Comparison of ENCODE assay signal across 10 cellular contexts in the genomic region with DNA sequence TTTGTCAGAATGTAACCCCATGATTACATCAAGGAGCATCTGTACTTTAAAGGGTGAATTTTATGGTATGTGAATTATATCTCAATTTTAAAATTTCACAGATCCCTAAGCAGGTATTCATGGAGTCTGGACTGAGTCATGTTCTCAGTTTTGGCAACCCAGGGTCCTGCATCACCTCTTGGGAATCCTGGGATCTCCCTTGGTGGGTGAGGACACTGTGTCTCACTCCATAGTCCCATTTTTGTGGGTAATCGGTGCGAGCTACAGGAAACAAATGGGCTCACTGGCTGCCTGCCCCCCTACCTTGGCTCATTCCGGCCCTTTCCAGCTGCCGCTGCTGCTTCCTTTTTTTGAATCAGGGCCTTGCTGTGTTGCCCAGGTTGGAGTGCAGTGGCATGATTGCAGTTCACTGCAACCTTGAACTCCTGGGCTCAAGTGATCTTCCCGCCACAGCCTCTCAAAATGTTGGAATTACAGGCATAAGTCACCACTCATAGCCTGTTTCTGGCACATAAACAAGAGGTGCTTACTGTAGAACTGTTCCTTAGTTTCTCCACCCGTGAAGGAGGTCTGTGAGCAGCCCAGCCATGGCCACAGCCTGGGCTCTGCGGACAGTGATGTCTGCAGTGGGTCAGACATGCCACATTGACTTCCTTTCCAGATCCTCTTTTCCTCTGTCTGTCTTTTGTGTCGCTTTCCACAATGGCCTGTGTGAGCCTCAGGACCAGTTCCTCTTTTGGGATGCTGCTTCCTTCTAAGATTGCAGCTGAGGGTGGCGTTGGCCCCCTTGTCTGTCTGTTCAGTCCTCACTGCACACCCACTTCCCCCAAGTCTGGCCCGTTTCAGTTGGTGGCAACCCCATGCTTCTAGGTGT. TPM values are rescaled to one million over a fixed set of nuclear protein-coding genes. Genes with fewer than 3 reads are reported as not detected.
A peak's percentile ranks its signal among the peaks of the same experiment; 100 is the strongest.
DNase-seq lines count a peak whose midpoint lies in the region; ATAC-seq and TF ChIP-seq lines count a peak whose summit lies in the region.
"Had no signal": no experiment of that assay in that cellular context is flagged by ENCODE, and none has a peak within 500 bp of the region (broad histone marks: within the 10 kb centered on the region; RNA-seq: fewer than 3 reads in every experiment).

No MANE protein-coding gene starts in this region.

- ATAC-seq in GM18517 (IDR thresholded peaks at IDR 0.05; ENCODE audit: unreplicated experiment): peak; percentile 16
- peak; percentile 36 for ATAC-seq in HG03097 (IDR thresholded peaks at IDR 0.05; ENCODE audit: low FRiP score, unreplicated experiment)
- peak; percentile 51 for ATAC-seq in T-helper 17 cell
- peak; percentile 56 to 74 for ATAC-seq in lower lobe of right lung
- no peak for ATAC-seq in activated CD4-positive, alpha-beta T cell treated with anti-CD3 and anti-CD28 coated beads for 36 hours

- no peak overlapping the region for H3K27ac Mint-ChIP-seq in T-helper 17 cell
- no peak overlapping the region for H3K27ac Mint-ChIP-seq in activated CD4-positive, alpha-beta T cell treated with anti-CD3 and anti-CD28 coated beads for 36 hours
- no peak overlapping the region for H3K27ac Mint-ChIP-seq in T-helper 2 cell treated with Interferon-gamma antibody and Interleukin-4, amounts not matched to agents 5 μg/mL and 100 μg/mL, for 36 hours

- H3K36me3 ChIP-seq in lower lobe of right lung: no peaks in the 10 kb centered on the region
- no peaks in the 10 kb centered on the region for H3K36me3 ChIP-seq in A673 (ENCODE audit: insufficient read depth, low read length, poor library complexity, severe bottlenecking)

- H3K9me3 ChIP-seq in T-helper 17 cell (ENCODE audit: control insufficient read depth, low read length, poor library complexity, severe bottlenecking) (no peaks in the 10 kb centered on the region), lower lobe of right lung (no peaks in the 10 kb centered on the region), A673 (ENCODE audit: low read depth, low read length, poor library complexity, severe bottlenecking) (no peaks in the 10 kb centered on the region)

- CTCF ChIA-PET in activated CD4-positive, alpha-beta T cell treated with anti-CD3 and anti-CD28 coated beads for 36 hours (lab: Charles Lee): interaction anchor here (0.5 kb wide), 1 partner anchor 346 kb away, joined by 3 read pairs; the partner anchor contains the start of gene TYSND1
- CTCF ChIA-PET in A673 (lab: Charles Lee): no interaction called here

- TF ChIP-seq CTCF in lower lobe of right lung (IDR thresholded peaks at IDR 0.05) (no peak), A673 (conservative IDR thresholded peaks at IDR 0.05; ENCODE audit: low read depth, low read length) (no peak)

- H3K27ac ChIP-seq in lower lobe of right lung (peak overlapping the region; percentile 72), A673 (ENCODE audit: low read depth, low read length, poor library complexity, severe bottlenecking) (no peak overlapping the region)
- H3K27ac ChIP-seq: epithelial cell of prostate, VCaP had no signal

- no peak for DNase-seq in T-helper 17 cell
- DNase-seq in lower lobe of right lung: peak; percentile 77
- no peak for DNase-seq in activated CD4-positive, alpha-beta T cell treated with anti-CD3 and anti-CD28 coated beads for 36 hours
- DNase-seq in HUDEP-2 (lab: John Stamatoyannopoulos, UW; ENCODE audit: unreplicated experiment in 76 of 76): no peak
- DNase-seq in A673 (ENCODE audit: low spot score): no peak
- DNase-seq in T-helper 2 cell treated with Interferon-gamma antibody and Interleukin-4, amounts not matched to agents 5 μg/mL and 100 μg/mL, for 36 hours (ENCODE audit: low spot score): no peak

- no TSS peak for BruUV-seq in A673 (replicated peaks; lab: Mats Ljungman, UMichigan)

- no peaks in the 10 kb centered on the region for H3K9me3 Mint-ChIP-seq in activated CD4-positive, alpha-beta T cell treated with anti-CD3 and anti-CD28 coated beads for 36 hours (ENCODE audit: low read depth)
- H3K9me3 Mint-ChIP-seq in T-helper 2 cell treated with Interferon-gamma antibody and Interleukin-4, amounts not matched to agents 5 μg/mL and 100 μg/mL, for 36 hours: no peaks in the 10 kb centered on the region

- peaks cover 6% of the 10 kb centered on the region for H3K36me3 Mint-ChIP-seq in T-helper 17 cell (ENCODE audit: low read depth)
- no peaks in the 10 kb centered on the region for H3K36me3 Mint-ChIP-seq in activated CD4-positive, alpha-beta T cell treated with anti-CD3 and anti-CD28 coated beads for 36 hours (ENCODE audit: low read depth)
- H3K36me3 Mint-ChIP-seq in T-helper 2 cell treated with Interferon-gamma antibody and Interleukin-4, amounts not matched to agents 5 μg/mL and 100 μg/mL, for 36 hours (ENCODE audit: low read depth): no peaks in the 10 kb centered on the region

- POLR2A ChIA-PET in activated CD4-positive, alpha-beta T cell treated with anti-CD3 and anti-CD28 coated beads for 36 hours (lab: Charles Lee): no interaction called here
- POLR2A ChIA-PET in A673 (lab: Charles Lee; ENCODE audit: low non-redundant PET): no interaction called here

- H3K4me1 ChIP-seq in lower lobe of right lung: peaks cover 67% of the 10 kb centered on the region
- no peaks in the 10 kb centered on the region for H3K4me1 ChIP-seq in A673 (ENCODE audit: insufficient read depth, low read length, poor library complexity, severe bottlenecking)

- H3K27me3 Mint-ChIP-seq in T-helper 17 cell: peaks cover 31% of the 10 kb centered on the region
- H3K27me3 Mint-ChIP-seq in activated CD4-positive, alpha-beta T cell treated with anti-CD3 and anti-CD28 coated beads for 36 hours: peaks cover 3% of the 10 kb centered on the region
- H3K27me3 Mint-ChIP-seq in T-helper 2 cell treated with Interferon-gamma antibody and Interleukin-4, amounts not matched to agents 5 μg/mL and 100 μg/mL, for 36 hours (ENCODE audit: low read depth): no peaks in the 10 kb centered on the region

- no peaks in the 10 kb centered on the region for H3K27me3 ChIP-seq in lower lobe of right lung (ENCODE audit: low read depth)
- no peaks in the 10 kb centered on the region for H3K27me3 ChIP-seq in A673 (replicated peaks; ENCODE audit: insufficient read depth, low read depth, low read length, poor library complexity)

- no peak overlapping the region for H3K4me3 ChIP-seq in lower lobe of right lung
- H3K4me3 ChIP-seq in A673 (ENCODE audit: low read depth, low read length, poor library complexity, severe bottlenecking): no peak overlapping the region

- peaks cover 7% of the 10 kb centered on the region for H3K4me1 Mint-ChIP-seq in T-helper 17 cell
- peaks cover 27% of the 10 kb centered on the region for H3K4me1 Mint-ChIP-seq in activated CD4-positive, alpha-beta T cell treated with anti-CD3 and anti-CD28 coated beads for 36 hours
- H3K4me1 Mint-ChIP-seq in T-helper 2 cell treated with Interferon-gamma antibody and Interleukin-4, amounts not matched to agents 5 μg/mL and 100 μg/mL, for 36 hours (ENCODE audit: low read depth): peaks cover 21% of the 10 kb centered on the region

- H3K4me3 Mint-ChIP-seq in T-helper 17 cell: no peak overlapping the region
- H3K4me3 Mint-ChIP-seq in activated CD4-positive, alpha-beta T cell treated with anti-CD3 and anti-CD28 coated beads for 36 hours: no peak overlapping the region
- H3K4me3 Mint-ChIP-seq in T-helper 2 cell treated with Interferon-gamma antibody and Interleukin-4, amounts not matched to agents 5 μg/mL and 100 μg/mL, for 36 hours: no peak overlapping the region

- intact Hi-C loops in lower lobe of right lung (cut with DNase I) (no loop called here), A673 (cut with micrococcal nuclease; ENCODE audit: unreplicated experiment) (no loop called here)
- intact Hi-C loops in activated CD4-positive, alpha-beta T cell treated with anti-CD3 and anti-CD28 coated beads for 36 hours (cut with DNase I, micrococcal nuclease): no loop called here

RNA-seq across cellular contexts. Expression of gene PALD1, which starts 14.5 kb away (rescaled TPM):
- total RNA-seq in T-helper 17 cell: under 1 TPM; 0.07 to 0.13 TPM
- total RNA-seq in lower lobe of right lung: 16.0 TPM
- total RNA-seq in activated CD4-positive, alpha-beta T cell treated with anti-CD3 and anti-CD28 coated beads for 36 hours: 1 to 10 TPM; 5.4 to 6.7 TPM
- total RNA-seq in A673 (2021): 9.0 and 9.9 TPM in 2 replicates

RNA-seq across cellular contexts. Expression of gene NODAL, which starts 51.5 kb away (rescaled TPM):
- total RNA-seq in T-helper 17 cell (not detected), lower lobe of right lung (not detected), A673 (2021) (not detected in 2 replicates)
- total RNA-seq in activated CD4-positive, alpha-beta T cell treated with anti-CD3 and anti-CD28 coated beads for 36 hours: not detected
